Comparison of ENCODE assay signal across 8 cellular contexts in genomic region chr11:59186130-59186594, GRCh38. TPM values are rescaled to one million over a fixed set of nuclear protein-coding genes. Genes with fewer than 3 reads are reported as not detected.
A peak's percentile ranks its signal among the peaks of the same experiment; 100 is the strongest.
DNase-seq lines count a peak whose midpoint lies in the region; FAIRE-seq and TF ChIP-seq lines count a peak whose summit lies in the region.

No MANE protein-coding gene starts in this region.

- H3K4me1 Mint-ChIP-seq in activated naive CD4-positive, alpha-beta T cell treated with anti-CD3 and anti-CD28 coated beads, Interleukin-2, amount 10 ng/mL, durations not matched to agents 7 days and 5 days: no peaks in the 10 kb centered on the region

- no peak for TF ChIP-seq POLR2A in H54 (IDR thresholded peaks at IDR 0.05; ENCODE audit: low read depth, low read length)

- TF ChIP-seq CTCF in GM12873 (IDR thresholded peaks at IDR 0.05; ENCODE audit: insufficient read depth, low read depth, low read length, missing control alignments) (peak; percentile 86), kidney (IDR thresholded peaks at IDR 0.05; ENCODE audit: borderline replicate concordance, extremely low read depth, insufficient read depth) (peak; percentile 39)

- peaks cover 2 to 11% of the 10 kb centered on the region in 2 donors for H3K36me3 ChIP-seq in kidney (ENCODE audit: control insufficient read depth in 1 of 2, insufficient read depth in 2 of 2, low read length in 2 of 2)

- no peaks in the 10 kb centered on the region for H3K36me3 Mint-ChIP-seq in activated naive CD4-positive, alpha-beta T cell treated with anti-CD3 and anti-CD28 coated beads, Interleukin-2, amount 10 ng/mL, durations not matched to agents 7 days and 5 days

- H3K4me3 ChIP-seq in kidney (ENCODE audit: low read length in 2 of 2): no peak overlapping the region

- intact Hi-C loops in kidney (cut with DNase I): no loop called here

- FAIRE-seq in H54 (lab: Jason Lieb, UNC): no peak
- FAIRE-seq in kidney (lab: Jason Lieb, UNC): no peak

- peaks cover 12 to 18% of the 10 kb centered on the region in 2 donors for H3K4me1 ChIP-seq in kidney (ENCODE audit: control insufficient read depth in 1 of 2, insufficient read depth in 1 of 2, low read depth in 1 of 2, low read length in 2 of 2)

- CTCF ChIA-PET in activated naive CD4-positive, alpha-beta T cell treated with anti-CD3 and anti-CD28 coated beads, Interleukin-2, amount 10 ng/mL, durations not matched to agents 7 days and 5 days (lab: Charles Lee): interaction anchor here (0.9 to 4.0 kb wide), 17 partner anchors 8 to 613 kb away, joined by 3 to 49 read pairs (median 5); partner anchors contain the start of gene DTX4

- H3K27ac Mint-ChIP-seq in activated naive CD4-positive, alpha-beta T cell treated with anti-CD3 and anti-CD28 coated beads, Interleukin-2, amount 10 ng/mL, durations not matched to agents 7 days and 5 days: no peak overlapping the region

- no peak overlapping the region for H3K27ac ChIP-seq in kidney (ENCODE audit: low read depth in 2 of 2, low read length in 2 of 2)

- H3K9ac ChIP-seq in kidney (ENCODE audit: low read length in 2 of 2): no peak overlapping the region

- peak; percentile 50 for DNase-seq in H54 (ENCODE audit: insufficient read length, low spot score)
- DNase-seq in OCI-M1 (lab: John Stamatoyannopoulos, UW): peak; percentile 59
- peak; percentile 62 for DNase-seq in activated naive CD4-positive, alpha-beta T cell treated with anti-CD3 and anti-CD28 coated beads, Interleukin-2, amount 10 ng/mL, durations not matched to agents 7 days and 5 days
- no peak for DNase-seq in kidney
- peak; percentile 73 for DNase-seq in stimulated activated CD8-positive, alpha-beta memory T cell treated with anti-CD3 and anti-CD28 coated beads, Interleukin-4, amount 100 ng/mL, for 48 hours
- DNase-seq in NCI-H345 (lab: John Stamatoyannopoulos, UW): no peak
- DNase-seq in pons (ENCODE audit: low spot score): no peak

- H3K27me3 Mint-ChIP-seq in activated naive CD4-positive, alpha-beta T cell treated with anti-CD3 and anti-CD28 coated beads, Interleukin-2, amount 10 ng/mL, durations not matched to agents 7 days and 5 days: peaks cover 19% of the 10 kb centered on the region

- no peak overlapping the region for H3K4me3 Mint-ChIP-seq in activated naive CD4-positive, alpha-beta T cell treated with anti-CD3 and anti-CD28 coated beads, Interleukin-2, amount 10 ng/mL, durations not matched to agents 7 days and 5 days

- H3K9me3 ChIP-seq in kidney (ENCODE audit: control insufficient read depth in 1 of 2, low read length in 2 of 2): no peaks in the 10 kb centered on the region

- no peaks in the 10 kb centered on the region for H3K9me3 Mint-ChIP-seq in activated naive CD4-positive, alpha-beta T cell treated with anti-CD3 and anti-CD28 coated beads, Interleukin-2, amount 10 ng/mL, durations not matched to agents 7 days and 5 days

RNA-seq across cellular contexts. Expression of gene DTX4, which starts 14.2 kb away (rescaled TPM):
- 21.8 TPM for total RNA-seq in kidney
- 7.2 TPM for polyA plus RNA-seq in kidney (ENCODE audit: insufficient read depth, low read depth, low replicate concordance)

RNA-seq across cellular contexts. Expression of gene MPEG1, which starts 26.6 kb away (rescaled TPM):
- total RNA-seq in kidney: 33.1 TPM
- 2.6 TPM for polyA plus RNA-seq in kidney (ENCODE audit: insufficient read depth, low read depth, low replicate concordance)

RNA-seq across cellular contexts. Expression of gene FAM111A, which starts 43.5 kb away (rescaled TPM):
- 42.2 TPM for total RNA-seq in kidney
- 14.2 TPM for polyA plus RNA-seq in kidney (ENCODE audit: insufficient read depth, low read depth, low replicate concordance)

Comparison
In these comparisons a context has a peak if more than half of its experiments do, and no peak if none do; other contexts are left out.
1. DNase-seq: peak in H54 (single experiment), OCI-M1 (single experiment), activated naive CD4-positive, alpha-beta T cell treated with anti-CD3 and anti-CD28 coated beads, Interleukin-2, amount 10 ng/mL, durations not matched to agents 7 days and 5 days (single experiment) and stimulated activated CD8-positive, alpha-beta memory T cell treated with anti-CD3 and anti-CD28 coated beads, Interleukin-4, amount 100 ng/mL, for 48 hours (single experiment); none in kidney (single experiment), NCI-H345 (single experiment) and pons (single experiment).